8 cellular contexts compared by ENCODE assay signal in genomic region chr20:23349338-23350006, GRCh38. TPM values are rescaled to one million over a fixed set of nuclear protein-coding genes. Genes with fewer than 3 reads are reported as not detected.
DNase-seq lines count a peak whose midpoint lies in the region; ATAC-seq and TF ChIP-seq lines count a peak whose summit lies in the region.

No MANE protein-coding gene starts in this region.

- H3K27ac ChIP-seq in BLaER1 treated with 17β-estradiol and CSF1 and Interleukin-3, amounts not matched to agents 10 nM and 100 nM = peak overlapping the region; percentile 90 to 98 (median 97)

- no peak for DNase-seq in activated B cell treated with CpG ODN at 0.5 μM for 24 hours
- DNase-seq in germinal center (ENCODE audit: low spot score) = peak; percentile 59
- peak; percentile 74 for DNase-seq in renal cortical epithelial cell (ENCODE audit: low read depth)
- no peak for DNase-seq in NOMO-1 treated with DMSO at 0.1 percent for 48 hours (lab: John Stamatoyannopoulos, UW; ENCODE audit: unreplicated experiment)
- no peak for DNase-seq in OCI-M1 (lab: John Stamatoyannopoulos, UW)

- peak overlapping the region; percentile 100 for H3K27ac Mint-ChIP-seq in activated B cell treated with CpG ODN at 0.5 μM for 24 hours

- peak overlapping the region; percentile 89 to 99 (median 96) for H3K4me3 ChIP-seq in BLaER1 treated with 17β-estradiol and CSF1 and Interleukin-3, amounts not matched to agents 10 nM and 100 nM

- POLR2A ChIA-PET in activated B cell treated with CpG ODN at 0.5 μM for 24 hours (lab: Charles Lee) = interaction anchor here (0.6 to 3.6 kb wide), 14 partner anchors 8 to 1899 kb away, joined by 3 to 140 read pairs (median 4); partner anchors contain the start of genes ACSS1, ENTPD6, GZF1 and NAPB

- peaks cover 6 to 28% (median 20%) of the 10 kb centered on the region in 11 experiments for H3K36me3 ChIP-seq in BLaER1 treated with 17β-estradiol and CSF1 and Interleukin-3, amounts not matched to agents 10 nM and 100 nM

- peaks cover 20% of the 10 kb centered on the region for H3K36me3 Mint-ChIP-seq in activated B cell treated with CpG ODN at 0.5 μM for 24 hours (ENCODE audit: low read depth)

- peak overlapping the region; percentile 99 for H3K4me3 Mint-ChIP-seq in activated B cell treated with CpG ODN at 0.5 μM for 24 hours

- H3K27me3 Mint-ChIP-seq in activated B cell treated with CpG ODN at 0.5 μM for 24 hours = no peaks in the 10 kb centered on the region

- H4K20me1 ChIP-seq in BLaER1 treated with 17β-estradiol and CSF1 and Interleukin-3, amounts not matched to agents 10 nM and 100 nM = peaks cover 0 to 35% (median 33%) of the 10 kb centered on the region in 11 experiments; a peak in 18 of 22 replicates

- no peaks in the 10 kb centered on the region for H3K9me3 ChIP-seq in BLaER1 treated with 17β-estradiol and CSF1 and Interleukin-3, amounts not matched to agents 10 nM and 100 nM (replicated peaks in 1 of 11)

- intact Hi-C loops in activated B cell treated with CpG ODN at 0.5 μM for 24 hours (cut with micrococcal nuclease) = loop anchor here (1.0 to 5.0 kb wide), 7 partner anchors 9 to 1898 kb away; partner anchors contain the start of genes APMAP, ENTPD6, GZF1 and NAPB

- no peaks in the 10 kb centered on the region for H3K9me3 Mint-ChIP-seq in activated B cell treated with CpG ODN at 0.5 μM for 24 hours

- H3K4me1 Mint-ChIP-seq in activated B cell treated with CpG ODN at 0.5 μM for 24 hours = peaks cover 29% of the 10 kb centered on the region

- H3K9ac ChIP-seq in BLaER1 treated with 17β-estradiol and CSF1 and Interleukin-3, amounts not matched to agents 10 nM and 100 nM = peak overlapping the region; percentile 89 to 99 (median 95)

- CTCF ChIA-PET in activated B cell treated with CpG ODN at 0.5 μM for 24 hours (lab: Charles Lee) = interaction anchor here (0.7 to 2.6 kb wide), 12 partner anchors 9 to 657 kb away, joined by 3 to 26 read pairs (median 4); partner anchors contain the start of genes CSTL1, GZF1 and NAPB

- no peak for TF ChIP-seq CTCF in activated B cell treated with CpG ODN at 0.5 μM for 24 hours (IDR thresholded peaks at IDR 0.05)

- ATAC-seq in GM18868 (IDR thresholded peaks at IDR 0.05; ENCODE audit: unreplicated experiment) (peak; percentile 10), HG03196 (IDR thresholded peaks at IDR 0.05; ENCODE audit: unreplicated experiment) (peak; percentile 6), activated B cell treated with CpG ODN at 0.5 μM for 24 hours (ENCODE audit: low read depth) (peak; percentile 3)

- H3K27me3 ChIP-seq in BLaER1 treated with 17β-estradiol and CSF1 and Interleukin-3, amounts not matched to agents 10 nM and 100 nM = no peaks in the 10 kb centered on the region

- peak overlapping the region; percentile 80 to 97 (median 91) for H3K4me2 ChIP-seq in BLaER1 treated with 17β-estradiol and CSF1 and Interleukin-3, amounts not matched to agents 10 nM and 100 nM

- peaks cover 20 to 50% (median 37%) of the 10 kb centered on the region in 10 experiments for H3K4me1 ChIP-seq in BLaER1 treated with 17β-estradiol and CSF1 and Interleukin-3, amounts not matched to agents 10 nM and 100 nM

RNA-seq across cellular contexts. Expression of gene NXT1, which starts 1.1 kb away (rescaled TPM):
- total RNA-seq in activated B cell treated with CpG ODN at 0.5 μM for 24 hours (28.8 and 30.2 TPM in 2 replicates), renal cortical epithelial cell (17.0 and 35.9 TPM in 2 replicates)

RNA-seq across cellular contexts. Expression of gene GZF1, which starts 12.5 kb away (rescaled TPM):
- total RNA-seq in activated B cell treated with CpG ODN at 0.5 μM for 24 hours (13.3 and 13.5 TPM in 2 replicates), renal cortical epithelial cell (15.6 and 20.0 TPM in 2 replicates)

Comparison
In these comparisons a context has a peak if more than half of its experiments do, and no peak if none do; other contexts are left out.
1. DNase-seq: peak in germinal center (single experiment) and renal cortical epithelial cell (single experiment); none in activated B cell treated with CpG ODN at 0.5 μM for 24 hours (single experiment), NOMO-1 treated with DMSO at 0.1 percent for 48 hours (single experiment) and OCI-M1 (single experiment).
2. Peak in every context shown above with its lines, with median percentiles within 50 percentile points of each other: ATAC-seq.